Comparison of ENCODE assay signal across 26 cellular contexts in the genomic region with DNA sequence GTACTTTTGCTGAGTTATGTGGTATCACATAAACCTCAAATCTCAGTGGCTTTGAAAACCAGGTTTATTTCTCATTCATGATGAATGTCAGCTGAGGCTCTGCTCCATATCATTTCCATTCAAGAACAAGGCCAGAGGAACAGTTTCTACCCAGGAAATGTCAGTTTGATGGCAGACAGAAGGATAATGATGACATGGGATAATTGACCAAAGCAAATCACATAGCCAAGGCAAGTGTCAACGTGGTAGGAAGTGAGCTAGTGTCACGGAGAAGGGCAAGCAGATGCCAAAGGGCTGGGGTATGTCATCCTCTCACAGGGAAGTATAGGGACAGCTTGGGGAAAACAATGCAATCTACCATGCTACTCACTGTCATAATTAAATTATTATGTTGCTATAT. TPM values are rescaled to one million over a fixed set of nuclear protein-coding genes. Genes with fewer than 3 reads are reported as not detected.
A peak's percentile ranks its signal among the peaks of the same experiment; 100 is the strongest.
DNase-seq lines count a peak whose midpoint lies in the region; ATAC-seq, FAIRE-seq and TF ChIP-seq lines count a peak whose summit lies in the region.
"Had no signal": no experiment of that assay in that cellular context is flagged by ENCODE, and none has a peak within 500 bp of the region (broad histone marks: within the 10 kb centered on the region; RNA-seq: fewer than 3 reads in every experiment).

No MANE protein-coding gene starts in this region.

- H3K14ac ChIP-seq in H1 (ENCODE audit: insufficient read length) (no peak overlapping the region), trophoblast cell (ENCODE audit: low read length) (no peak overlapping the region)

- H3K27ac Mint-ChIP-seq in GM23338 = no peak overlapping the region
- no peak overlapping the region for H3K27ac Mint-ChIP-seq in chondrocyte (ENCODE audit: unreplicated experiment)
- H3K27ac Mint-ChIP-seq: CD14-positive monocyte; CD4-positive, alpha-beta T cell; CD8-positive, alpha-beta memory T cell; HFFc6 had no signal

- ATAC-seq in Right ventricle myocardium superior (ENCODE audit: poor library complexity) (peak; percentile 38), GM23338 (no peak)
- ATAC-seq: A549, GM12878 had no signal

- H4K12ac ChIP-seq in trophoblast cell (ENCODE audit: low read depth, low read length) = no peak overlapping the region

- no peaks in the 10 kb centered on the region; the same call in 2 of the 3 replicates for H3K9me3 Mint-ChIP-seq in GM23338
- H3K9me3 Mint-ChIP-seq in chondrocyte (ENCODE audit: low read depth) = no peaks in the 10 kb centered on the region
- H3K9me3 Mint-ChIP-seq: HFFc6 had no signal

- H3K4me3 ChIP-seq in GM23338 = no peak overlapping the region
- H3K4me3 ChIP-seq in H1 (ENCODE audit: extremely low read depth in 1 of 4, insufficient read depth in 2 of 4, low read depth in 3 of 4, low read length in 4 of 4) = no peak overlapping the region
- no peak overlapping the region for H3K4me3 ChIP-seq in trophoblast cell (ENCODE audit: low read depth, low read length)
- H3K4me3 ChIP-seq: A549; BLaER1 treated with 17β-estradiol and CSF1 and Interleukin-3, amounts not matched to agents 10 nM and 100 nM; GM12878; GM23248; HAP-1 had no signal

- H3K56ac ChIP-seq in H1 (replicated peaks; ENCODE audit: insufficient read length, low read depth, low read length) = no peak overlapping the region

- H3K27ac ChIP-seq in GM23338 (ENCODE audit: low read depth) (no peak overlapping the region), H1 (ENCODE audit: low read depth, low read length) (no peak overlapping the region), trophoblast cell (ENCODE audit: low read depth, low read length) (no peak overlapping the region)
- H3K27ac ChIP-seq: A549; BLaER1 treated with 17β-estradiol and CSF1 and Interleukin-3, amounts not matched to agents 10 nM and 100 nM; GM23248 had no signal

- intact Hi-C loops in Right ventricle myocardium superior (cut with DNase I) = no loop called here
- intact Hi-C loops in cardiac septum (cut with DNase I) = no loop called here

- H4K91ac ChIP-seq in H1 (replicated peaks; ENCODE audit: insufficient read length, low read length) (no peak overlapping the region), trophoblast cell (ENCODE audit: low read depth, low read length) (no peak overlapping the region)

- H3K27me3 ChIP-seq in GM23338 (ENCODE audit: insufficient read depth) (no peaks in the 10 kb centered on the region), H1 (replicated peaks in 1 of 4; ENCODE audit: control insufficient read depth in 3 of 4, extremely low read depth in 1 of 4, insufficient read depth in 3 of 4, low read length in 3 of 4) (no peaks in the 10 kb centered on the region), trophoblast cell (ENCODE audit: insufficient read depth, low read length) (no peaks in the 10 kb centered on the region)
- H3K27me3 ChIP-seq: BE2C; BLaER1 treated with 17β-estradiol and CSF1 and Interleukin-3, amounts not matched to agents 10 nM and 100 nM had no signal

- H3K36me3 Mint-ChIP-seq in GM23338 (ENCODE audit: low read depth) (no peaks in the 10 kb centered on the region; the same call in 2 of the 3 replicates), chondrocyte (ENCODE audit: low read depth) (no peaks in the 10 kb centered on the region)
- H3K36me3 Mint-ChIP-seq: CD14-positive monocyte; CD8-positive, alpha-beta memory T cell had no signal

- H3K9me2 ChIP-seq in GM23338 (ENCODE audit: insufficient read depth) = 0 out of 2 replicates have a peak, but pooled peaks cover 4% of the 10 kb centered on the region

- no peaks in the 10 kb centered on the region for H4K20me1 ChIP-seq in GM23338 (replicated peaks; ENCODE audit: insufficient read depth)
- no peaks in the 10 kb centered on the region for H4K20me1 ChIP-seq in H1 (replicated peaks in 1 of 2; ENCODE audit: control insufficient read depth in 1 of 2, insufficient read depth in 2 of 2, low read length in 2 of 2)
- H4K20me1 ChIP-seq: BLaER1 treated with 17β-estradiol and CSF1 and Interleukin-3, amounts not matched to agents 10 nM and 100 nM had no signal

- no peak overlapping the region for H2AK5ac ChIP-seq in H1 (ENCODE audit: low read depth, low read length)
- no peak overlapping the region for H2AK5ac ChIP-seq in trophoblast cell (ENCODE audit: low read length)

- H3K4me1 ChIP-seq in GM23338 (ENCODE audit: insufficient read depth) (peaks cover 30% of the 10 kb centered on the region), H1 (replicated peaks in 1 of 4; ENCODE audit: control insufficient read depth in 3 of 4, insufficient read depth in 4 of 4, low read length in 3 of 4) (peaks cover 3 to 10% (median 5%) of the 10 kb centered on the region in 4 experiments), trophoblast cell (ENCODE audit: control insufficient read depth in 1 of 2, insufficient read depth in 2 of 2, low read length in 2 of 2) (no peaks in the 10 kb centered on the region)
- H3K4me1 ChIP-seq: A549; BE2C; BLaER1 treated with 17β-estradiol and CSF1 and Interleukin-3, amounts not matched to agents 10 nM and 100 nM; HAP-1 had no signal

- H3K4me3 Mint-ChIP-seq in GM23338 = no peak overlapping the region
- no peak overlapping the region for H3K4me3 Mint-ChIP-seq in chondrocyte (ENCODE audit: unreplicated experiment)
- H3K4me3 Mint-ChIP-seq: CD14-positive monocyte; CD4-positive, alpha-beta T cell; CD8-positive, alpha-beta memory T cell; HFFc6 had no signal

- H3K36me3 ChIP-seq in GM23338 (ENCODE audit: insufficient read depth) (no peaks in the 10 kb centered on the region), H1 (ENCODE audit: control insufficient read depth in 2 of 4, insufficient read depth in 4 of 4, low read length in 3 of 4) (no peaks in the 10 kb centered on the region), trophoblast cell (ENCODE audit: control insufficient read depth in 1 of 2, insufficient read depth in 2 of 2, low read length in 2 of 2) (no peaks in the 10 kb centered on the region)
- H3K36me3 ChIP-seq: BE2C; BLaER1 treated with 17β-estradiol and CSF1 and Interleukin-3, amounts not matched to agents 10 nM and 100 nM; HAP-1 had no signal

- no peaks in the 10 kb centered on the region for H3K9me3 ChIP-seq in H1 (ENCODE audit: insufficient read depth in 2 of 2, low read depth in 1 of 2, low read length in 1 of 2)
- no peaks in the 10 kb centered on the region for H3K9me3 ChIP-seq in trophoblast cell (ENCODE audit: insufficient read depth, low read depth, low read length)
- H3K9me3 ChIP-seq: A549; BE2C; BLaER1 treated with 17β-estradiol and CSF1 and Interleukin-3, amounts not matched to agents 10 nM and 100 nM; HAP-1 had no signal

- DNase-seq in Right ventricle myocardium superior (no peak), cardiac septum (ENCODE audit: low spot score) (no peak), GM23338 (ENCODE audit: low spot score) (no peak), H1 (ENCODE audit: low read depth in 1 of 2, low spot score in 2 of 2) (no peak), chondrocyte (ENCODE audit: low spot score) (no peak), trophoblast cell (no peak)
- DNase-seq: 8988T; ACHN; AML-193; BE2C; CD4-positive, alpha-beta T cell; CD8-positive, alpha-beta memory T cell; DMS 273 treated with DMSO at 0.1 percent for 48 hours; DMS79; EL; GDM1; GM23248; HFFc6 had no signal

- no peak overlapping the region for H4K5ac ChIP-seq in H1 (ENCODE audit: insufficient read length, low read depth, low read length)

- POLR2A ChIA-PET in H1 (lab: Charles Lee; ENCODE audit: partially characterized antibody) = no interaction called here

- H2BK12ac ChIP-seq in H1 (ENCODE audit: low read depth, low read length) (peak overlapping the region; percentile 11; the same call in 1 of the 2 replicates), trophoblast cell (ENCODE audit: low read length) (no peak overlapping the region)

- no peak for FAIRE-seq in H1 (lab: Jason Lieb, UNC)
- FAIRE-seq: D721Med, GM12878, GM19239, H54 had no signal

- H2BK5ac ChIP-seq in H1 (ENCODE audit: low read depth, low read length) (no peak overlapping the region), trophoblast cell (ENCODE audit: low read depth, low read length, poor library complexity) (no peak overlapping the region)

- H3K27me3 Mint-ChIP-seq in GM23338 (ENCODE audit: insufficient read depth, low read depth, poor library complexity) (no peaks in the 10 kb centered on the region), chondrocyte (ENCODE audit: low read depth) (no peaks in the 10 kb centered on the region)
- H3K27me3 Mint-ChIP-seq: CD4-positive, alpha-beta T cell had no signal

- H3K4me1 Mint-ChIP-seq in GM23338 (peaks cover 20% of the 10 kb centered on the region), chondrocyte (ENCODE audit: low read depth) (peaks cover 22% of the 10 kb centered on the region)
- H3K4me1 Mint-ChIP-seq: CD14-positive monocyte; CD8-positive, alpha-beta memory T cell had no signal

- H3K4ac ChIP-seq in H1 (replicated peaks; ENCODE audit: insufficient read length, low read depth, low read length) (no peak overlapping the region), trophoblast cell (ENCODE audit: low read depth, low read length) (no peak overlapping the region)

- H2BK120ac ChIP-seq in H1 (replicated peaks; ENCODE audit: low read depth, low read length) (no peak overlapping the region), trophoblast cell (ENCODE audit: insufficient read depth, low read length, poor library complexity) (no peak overlapping the region)

- no peaks in the 10 kb centered on the region for H3F3A ChIP-seq in GM23338 (replicated peaks; ENCODE audit: low read depth)

- H2BK20ac ChIP-seq in H1 (ENCODE audit: low read length) = no peak overlapping the region

- H3K79me1 ChIP-seq in H1 (ENCODE audit: low read depth, low read length) = no peaks in the 10 kb centered on the region
- H3K79me1 ChIP-seq in trophoblast cell (ENCODE audit: low read length) = no peaks in the 10 kb centered on the region

- H3K9ac ChIP-seq in H1 (replicated peaks in 1 of 4; ENCODE audit: extremely low read depth in 1 of 4, low read depth in 3 of 4, low read length in 3 of 4) = no peak overlapping the region
- no peak overlapping the region for H3K9ac ChIP-seq in trophoblast cell (ENCODE audit: low read length)
- H3K9ac ChIP-seq: BLaER1 treated with 17β-estradiol and CSF1 and Interleukin-3, amounts not matched to agents 10 nM and 100 nM; GM23248 had no signal

- CTCF ChIA-PET in H1 (lab: Charles Lee; ENCODE audit: partially characterized antibody) = no interaction called here

- 86% methylated on average over 2 of the region's 2 CpGs; no CpG with 5 or more reads in 1 of the 2 experiments for WGBS in H1 (ENCODE audit: extremely low coverage in 1 of 2, insufficient coverage in 1 of 2, insufficient read length in 1 of 2, insufficient replicate concordance in 2 of 2, low coverage in 1 of 2, low lambda C conversion rate in 2 of 2, missing lambda C conversion rate in 1 of 2), 2 experiments
- no CpG with 5 or more reads among the region's 2 CpGs for WGBS in trophoblast cell (ENCODE audit: extremely low coverage, insufficient coverage, insufficient read length)

- no peak overlapping the region for H2AFZ ChIP-seq in GM23338
- H2AFZ ChIP-seq in H1 (ENCODE audit: low read length) = no peak overlapping the region
- H2AFZ ChIP-seq in trophoblast cell (ENCODE audit: insufficient read depth, low read length, poor library complexity) = no peak overlapping the region
- H2AFZ ChIP-seq: GM23248 had no signal

- TF ChIP-seq POLR2A in H1 (IDR thresholded peaks at IDR 0.05; ENCODE audit: control extremely low read depth in 1 of 2, low read depth in 2 of 2, low read length in 2 of 2) = no peak

- no peak overlapping the region for H2BK15ac ChIP-seq in H1 (ENCODE audit: low read length)

- H3K79me2 ChIP-seq in GM23338 (replicated peaks; ENCODE audit: insufficient read depth) (no peaks in the 10 kb centered on the region), H1 (ENCODE audit: control insufficient read depth in 1 of 2, insufficient read depth in 2 of 2, low read length in 2 of 2) (no peaks in the 10 kb centered on the region), trophoblast cell (ENCODE audit: control insufficient read depth, insufficient read depth, low read length, poor library complexity) (no peaks in the 10 kb centered on the region)

- TF ChIP-seq RAD21 in H1 (IDR thresholded peaks at IDR 0.05 in 1 of 2, conservative IDR thresholded peaks at IDR 0.05 in 1 of 2; ENCODE audit: low read depth in 2 of 2, low read length in 2 of 2) = no peak

- H3K23me2 ChIP-seq in H1 (ENCODE audit: low read depth, low read length) = no peaks in the 10 kb centered on the region

- no peak overlapping the region for H3K18ac ChIP-seq in H1 (ENCODE audit: extremely low read depth, low read length)
- H3K18ac ChIP-seq in trophoblast cell (ENCODE audit: low read length) = no peak overlapping the region

- H3K23ac ChIP-seq in H1 (ENCODE audit: insufficient read length) (no peak overlapping the region), trophoblast cell (ENCODE audit: low read length) (no peak overlapping the region)

- TF ChIP-seq EP300 in H1 (IDR thresholded peaks at IDR 0.05; ENCODE audit: borderline replicate concordance in 1 of 2, low read depth in 2 of 2, low read length in 2 of 2) = no peak

- H3K4me2 ChIP-seq in GM23338 (peak overlapping the region; percentile 19; the same call in 1 of the 2 replicates), H1 (ENCODE audit: insufficient read depth in 1 of 2, low read depth in 2 of 2, low read length in 2 of 2) (no peak overlapping the region), trophoblast cell (ENCODE audit: low read length) (no peak overlapping the region)
- H3K4me2 ChIP-seq: A549; BLaER1 treated with 17β-estradiol and CSF1 and Interleukin-3, amounts not matched to agents 10 nM and 100 nM had no signal

- no peak for TF ChIP-seq CTCF in GM23338 (conservative IDR thresholded peaks at IDR 0.05; ENCODE audit: low read depth in 2 of 2)
- no peak for TF ChIP-seq CTCF in H1 (IDR thresholded peaks at IDR 0.05; ENCODE audit: control extremely low read depth in 1 of 3, insufficient read depth in 1 of 3, low read depth in 1 of 3, low read length in 3 of 3)
- no peak for TF ChIP-seq CTCF in chondrocyte (IDR thresholded peaks at IDR 0.05)

- H4K8ac ChIP-seq in H1 (ENCODE audit: extremely low read depth, insufficient read depth, low read length) (no peak overlapping the region), trophoblast cell (ENCODE audit: low read depth, low read length) (no peak overlapping the region)

RNA-seq across cellular contexts. Expression of a gene that starts 12.3 kb away (rescaled TPM):
- 153 TPM for total RNA-seq in Right ventricle myocardium superior
- total RNA-seq in cardiac septum = 132 TPM
- total RNA-seq in GM23338 (2014; rRNA removed; shearing (Covaris generic)) = 9.1 and 9.2 TPM in 2 replicates
- polyA plus RNA-seq in GM23338 (2016; fragmentation: Nextera tagmentation; extraction: Ambion mirVana) = 2.1 and 2.7 TPM in 2 replicates
- total RNA-seq in H1 (2021; fragmentation: NEBNext Ultra II Directional; extraction: Animal tissue kit (Norgen Biotek cat#: 25700)) = 3.3 and 3.4 TPM in 2 replicates
- 0.91 and 1.4 TPM in 2 replicates for polyA plus RNA-seq in H1 (2011; rRNA removed)
- polyA plus RNA-seq in H1 (2011; cell fraction: cytosol; rRNA removed) = 1.4 TPM
- 1.3 TPM for polyA plus RNA-seq in H1 (2011; cell fraction: nucleus; rRNA removed)
- 1.4 to 2.6 TPM (median 1.7 TPM) in 4 replicates for polyA plus RNA-seq in H1 (2012, experiment 1 of 2)
- polyA plus RNA-seq in H1 (2012, experiment 2 of 2) = 0.10 TPM
- 1.7 TPM for polyA plus RNA-seq in H1 (2013, experiment 1 of 2)
- 1.7 TPM for polyA plus RNA-seq in H1 (2013, experiment 2 of 2)
- polyA minus RNA-seq in H1 (2011; rRNA and poly(A)+ RNA removed) = 8.4 and 11.5 TPM in 2 replicates
- polyA minus RNA-seq in H1 (2011; cell fraction: cytosol; rRNA and poly(A)+ RNA removed) = 5.0 TPM
- polyA minus RNA-seq in H1 (2011; cell fraction: nucleus; rRNA and poly(A)+ RNA removed) = 9.2 TPM
- 20.6 to 27.9 TPM (median 27.9 TPM) in 3 replicates for total RNA-seq in chondrocyte
- 9.6 and 11.0 TPM in 2 replicates for polyA plus RNA-seq in trophoblast cell (2013)
- total RNA-seq: CD4-positive, alpha-beta T cell had no signal
- polyA plus RNA-seq: CD8-positive, alpha-beta memory T cell had no signal
